Comparison of ENCODE assay signal across 17 cellular contexts in the genomic region with DNA sequence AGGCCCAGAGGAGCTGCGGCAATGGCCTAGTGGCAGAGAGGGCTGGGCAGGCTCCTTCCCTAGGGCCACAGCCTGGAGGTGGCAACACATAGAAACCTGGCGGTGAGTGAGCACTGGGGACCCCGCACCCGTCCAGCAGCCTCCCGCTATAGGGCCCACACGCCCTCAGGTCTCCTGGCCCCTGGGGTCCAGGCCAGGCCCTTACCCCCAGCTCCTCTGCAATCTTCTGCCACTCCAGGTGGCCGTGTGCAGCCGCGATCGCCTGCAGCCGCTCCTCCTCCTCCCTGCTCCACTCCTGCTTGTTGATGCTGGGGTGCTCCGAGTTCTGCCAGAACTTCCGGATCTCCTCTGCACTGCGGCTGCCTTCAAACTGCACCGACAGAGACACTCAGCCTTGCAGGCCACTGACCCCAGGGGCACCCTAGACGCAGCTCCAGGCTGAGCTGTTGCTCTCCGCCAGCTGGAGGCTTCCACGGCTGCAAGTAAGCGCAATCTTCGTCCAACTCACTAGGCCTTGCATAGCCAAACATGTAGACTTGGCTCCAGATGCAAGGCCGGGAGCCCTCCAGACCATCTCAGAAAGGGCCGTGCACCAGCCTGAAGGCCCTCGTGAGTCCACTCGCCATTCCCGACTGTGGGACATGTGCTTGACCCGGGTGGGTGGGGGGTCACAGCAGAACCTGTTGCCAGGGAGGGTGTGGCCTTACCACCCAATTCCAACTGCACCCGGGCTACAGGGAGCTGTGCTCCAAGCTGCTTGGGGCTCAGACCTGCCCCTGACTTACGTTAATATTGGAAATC.
"Had no signal": no experiment of that assay in that cellular context is flagged by ENCODE, and none has a peak within 500 bp of the region (broad histone marks: within the 10 kb centered on the region; RNA-seq: fewer than 3 reads in every experiment).

No MANE protein-coding gene starts in this region.

- H3K27me3 Mint-ChIP-seq: activated CD4-positive, alpha-beta T cell treated with anti-CD3 and anti-CD28 coated beads, Interleukin-2, amount 10 ng/mL, durations not matched to agents 7 days and 5 days; stimulated activated naive CD8-positive, alpha-beta T cell treated with anti-CD3 and anti-CD28 coated beads, Interleukin-15, Interleukin-2, amounts not matched to agents 100 ng/mL and 50 ng/mL, for 24 hours had no signal

- H3K9me3 Mint-ChIP-seq: activated CD4-positive, alpha-beta T cell treated with anti-CD3 and anti-CD28 coated beads, Interleukin-2, amount 10 ng/mL, durations not matched to agents 7 days and 5 days; activated T-cell treated with anti-CD3 and anti-CD28 coated beads, Interleukin-2, amount 50 U/mL, for 72 hours; stimulated activated naive CD8-positive, alpha-beta T cell treated with anti-CD3 and anti-CD28 coated beads, Interleukin-15, Interleukin-2, amounts not matched to agents 100 ng/mL and 50 ng/mL, for 24 hours had no signal

- H3K27ac Mint-ChIP-seq: activated CD4-positive, alpha-beta T cell treated with anti-CD3 and anti-CD28 coated beads, Interleukin-2, amount 10 ng/mL, durations not matched to agents 7 days and 5 days; activated T-cell treated with anti-CD3 and anti-CD28 coated beads, Interleukin-2, amount 50 U/mL, for 72 hours; stimulated activated naive CD8-positive, alpha-beta T cell treated with anti-CD3 and anti-CD28 coated beads, Interleukin-15, Interleukin-2, amounts not matched to agents 100 ng/mL and 50 ng/mL, for 24 hours had no signal

- H3K27me3 ChIP-seq: gastrocnemius medialis, heart left ventricle, left lung, right atrium auricular region, transverse colon, vagina had no signal

- H3K4me1 ChIP-seq: gastrocnemius medialis, heart left ventricle, left lung, right atrium auricular region, vagina had no signal

- DNase-seq: activated CD4-positive, alpha-beta T cell treated with anti-CD3 and anti-CD28 coated beads, Interleukin-2, amount 10 ng/mL, durations not matched to agents 7 days and 5 days; activated effector memory CD4-positive, alpha-beta T cell treated with anti-CD3 and anti-CD28 coated beads, Interleukin-2, amount 50 U/mL, for 16 hours; activated naive CD4-positive, alpha-beta T cell treated with anti-CD3 and anti-CD28 coated beads, Interleukin-2, amount 50 U/mL, for 16 hours; activated T-cell treated with anti-CD3 and anti-CD28 coated beads, Interleukin-2, amount 50 U/mL, for 72 hours; effector CD4-positive, alpha-beta T cell; gastrocnemius medialis; heart left ventricle; left lung; mammary epithelial cell; T1000; transverse colon had no signal

- H3K27ac ChIP-seq: gastrocnemius medialis, heart left ventricle, left lung, prostate gland, right atrium auricular region, skin epidermis, transverse colon, vagina had no signal

- H3K4me3 ChIP-seq: gastrocnemius medialis, heart left ventricle, left lung, prostate gland, right atrium auricular region, skin epidermis, transverse colon, vagina had no signal

- H3K4me3 Mint-ChIP-seq: activated CD4-positive, alpha-beta T cell treated with anti-CD3 and anti-CD28 coated beads, Interleukin-2, amount 10 ng/mL, durations not matched to agents 7 days and 5 days; activated T-cell treated with anti-CD3 and anti-CD28 coated beads, Interleukin-2, amount 50 U/mL, for 72 hours; stimulated activated naive CD8-positive, alpha-beta T cell treated with anti-CD3 and anti-CD28 coated beads, Interleukin-15, Interleukin-2, amounts not matched to agents 100 ng/mL and 50 ng/mL, for 24 hours had no signal

- H3K9me3 ChIP-seq: gastrocnemius medialis, heart left ventricle, left lung, prostate gland, right atrium auricular region, transverse colon, vagina had no signal

- ATAC-seq: activated CD4-positive, CD25-positive, alpha-beta regulatory T cell treated with anti-CD3 and anti-CD28 coated beads, Interleukin-2, amount 50 U/mL, for 24 hours; activated T-cell treated with anti-CD3 and anti-CD28 coated beads, Interleukin-2, amount 50 U/mL, for 72 hours; gastrocnemius medialis; heart left ventricle; left lung had no signal
